Comparison of ENCODE assay signal across 8 cellular contexts in genomic region chr2:69830906-69831241, GRCh38. TPM values are rescaled to one million over a fixed set of nuclear protein-coding genes. Genes with fewer than 3 reads are reported as not detected.
A peak's percentile ranks its signal among the peaks of the same experiment; 100 is the strongest.
DNase-seq lines count a peak whose midpoint lies in the region; ATAC-seq, FAIRE-seq and TF ChIP-seq lines count a peak whose summit lies in the region.
"Not testable (repeated sequence)": the region's sequence is repeated elsewhere in the genome, so short reads cannot be mapped to it uniquely, and the experiment has no call there.

No MANE protein-coding gene starts in this region.

- intact Hi-C loops in Caco-2 (cut with micrococcal nuclease; ENCODE audit: unreplicated experiment); esophagus muscularis mucosa (cut with DNase I): not testable (repeated sequence)
- intact Hi-C loops in GM12878 (cut with micrococcal nuclease; ENCODE audit: unreplicated experiment) = loop anchor here (5.0 kb wide), 1 partner anchor 109 kb away; no protein-coding TSS in a partner anchor

- peak overlapping the region; percentile 79 for H3K4me2 ChIP-seq in Karpas-422 (ENCODE audit: low read depth, low read length, poor library complexity, severe bottlenecking)
- peak overlapping the region; percentile 77 for H3K4me2 ChIP-seq in GM12878 (ENCODE audit: control insufficient read depth, insufficient read depth)

- WGBS in GM12878 (ENCODE audit: insufficient coverage, insufficient replicate concordance, low lambda C conversion rate, missing lambda C conversion rate) = 74% methylated on average over 13 of the region's 13 CpGs
- WGBS in esophagus muscularis mucosa = 88% methylated on average over 13 of the region's 13 CpGs
- WGBS in tibial nerve, 2 donors = 80 to 89% methylated on average over 13 of the region's 13 CpGs

- BruUV-seq in Caco-2 (replicated peaks; lab: Mats Ljungman, UMichigan); GM12878 (replicated peaks; lab: Mats Ljungman, UMichigan): not testable (repeated sequence)

- not testable (repeated sequence) for H3K9me2 ChIP-seq in Karpas-422 (replicated peaks; ENCODE audit: insufficient read depth, low read length)

- FAIRE-seq in GM12878 (lab: Jason Lieb, UNC) = not testable (repeated sequence)

- not testable (repeated sequence) for H3K27me3 ChIP-seq in Caco-2 (replicated peaks; ENCODE audit: control insufficient read depth, insufficient read depth, low read length); Karpas-422 (ENCODE audit: low read length); GM12878 (replicated peaks in 1 of 2; ENCODE audit: control insufficient read depth in 2 of 2, insufficient read depth in 2 of 2, low read length in 1 of 2); esophagus muscularis mucosa; kidney epithelial cell (ENCODE audit: control insufficient read depth, insufficient read depth, low read length); tibial nerve

- not testable (repeated sequence) for H3K27ac Mint-ChIP-seq in Caco-2 (ENCODE audit: unreplicated experiment); WTC11; osteocyte (ENCODE audit: unreplicated experiment)

- not testable (repeated sequence) for H3K36me3 ChIP-seq in Caco-2 (ENCODE audit: control insufficient read depth, insufficient read depth, low read length); Karpas-422 (ENCODE audit: insufficient read depth, low read length); GM12878 (ENCODE audit: control insufficient read depth in 2 of 2, insufficient read depth in 2 of 2, low read length in 1 of 2); esophagus muscularis mucosa; kidney epithelial cell (ENCODE audit: control insufficient read depth, insufficient read depth, low read length); tibial nerve

- TF ChIP-seq CTCF in Caco-2 (IDR thresholded peaks at IDR 0.05; ENCODE audit: insufficient read depth in 1 of 2, low read depth in 1 of 2, low read length in 1 of 2, severe bottlenecking in 1 of 2, unreplicated experiment in 1 of 2); WTC11 (IDR thresholded peaks at IDR 0.05); GM12878 (IDR thresholded peaks at IDR 0.05 in 2 of 3, conservative IDR thresholded peaks at IDR 0.05 in 1 of 3; ENCODE audit: control insufficient read depth in 2 of 3, extremely low read depth in 1 of 3, insufficient read depth in 1 of 3, low read depth in 3 of 3, low read length in 3 of 3); esophagus muscularis mucosa (IDR thresholded peaks at IDR 0.05); kidney epithelial cell (IDR thresholded peaks at IDR 0.05; ENCODE audit: insufficient read depth, low read length, poor library complexity, severe bottlenecking); osteocyte (IDR thresholded peaks at IDR 0.05); tibial nerve (IDR thresholded peaks at IDR 0.05): not testable (repeated sequence)

- H3K4me1 ChIP-seq in Caco-2; GM12878 (ENCODE audit: control insufficient read depth, insufficient read depth, low read length): not testable (repeated sequence)
- H3K4me1 ChIP-seq in Karpas-422 (ENCODE audit: low read length) = peaks cover 55% of the 10 kb centered on the region
- peaks cover 22 to 43% (median 33%) of the 10 kb centered on the region in 4 donors for H3K4me1 ChIP-seq in esophagus muscularis mucosa
- H3K4me1 ChIP-seq in tibial nerve = peaks cover 3 to 50% (median 16%) of the 10 kb centered on the region in 4 donors

- H2AFZ ChIP-seq in Karpas-422 (ENCODE audit: low read length); GM12878 (ENCODE audit: control insufficient read depth, low read depth, low read length): not testable (repeated sequence)

- in situ Hi-C loops in GM12878 (cut with MboI) = not testable (repeated sequence)

- 0 out of 2 replicates have a peak overlapping the region, but pooled peaks have one; percentile 33 for H3K27ac ChIP-seq in Karpas-422 (ENCODE audit: low read length)
- not testable (repeated sequence) for H3K27ac ChIP-seq in GM12878 (ENCODE audit: control insufficient read depth, insufficient read depth); esophagus muscularis mucosa (replicated peaks in 1 of 4); tibial nerve

- POLR2A ChIA-PET in Caco-2 (lab: Charles Lee) = not testable (repeated sequence)
- POLR2A ChIA-PET in WTC11 (lab: Charles Lee) (interaction anchor here (0.6 kb wide), 1 partner anchor 275 kb away, joined by 3 read pairs; no protein-coding TSS in a partner anchor), GM12878 (lab: Charles Lee) (interaction anchor here (0.5 to 1.0 kb wide), 3 partner anchors 26 to 98 kb away, joined by 3 to 4 read pairs (median 4); no protein-coding TSS in a partner anchor)

- H3K4me3 Mint-ChIP-seq in Caco-2 (ENCODE audit: unreplicated experiment) (peak overlapping the region; percentile 87), WTC11 (peak overlapping the region; percentile 87), osteocyte (ENCODE audit: unreplicated experiment) (peak overlapping the region; percentile 93)

- SMC1A ChIA-PET in GM12878 (lab: Charles Lee; ENCODE audit: uncharacterized antibody, unreplicated experiment) = interaction anchor here (0.6 to 1.6 kb wide), 4 partner anchors 11 to 360 kb away, joined by 3 to 5 read pairs (median 4); partner anchors contain the start of gene C2orf42

- DNase-seq in Caco-2; Karpas-422; WTC11 (ENCODE audit: low spot score); GM12878 (ENCODE audit: low read depth, low spot score); esophagus muscularis mucosa (ENCODE audit: extremely low spot score); kidney epithelial cell (ENCODE audit: low read depth); osteocyte (ENCODE audit: extremely low spot score, unreplicated experiment); tibial nerve (ENCODE audit: low spot score in 2 of 2): not testable (repeated sequence)

- TF ChIP-seq EP300 in GM12878 (IDR thresholded peaks at IDR 0.05; ENCODE audit: borderline replicate concordance in 1 of 2, control insufficient read depth in 1 of 2, low read depth in 2 of 2, low read length in 2 of 2); esophagus muscularis mucosa (IDR thresholded peaks at IDR 0.05); tibial nerve (IDR thresholded peaks at IDR 0.05): not testable (repeated sequence)

- H3K79me2 ChIP-seq in Karpas-422 (ENCODE audit: low read length) (peaks cover 64% of the 10 kb centered on the region), GM12878 (ENCODE audit: control insufficient read depth, insufficient read depth, low read length) (peaks cover 58% of the 10 kb centered on the region)

- not testable (repeated sequence) for ATAC-seq in WTC11, GM12878

- TF ChIP-seq RAD21 in GM12878 (IDR thresholded peaks at IDR 0.05; ENCODE audit: insufficient read depth, low read depth, low read length) = not testable (repeated sequence)

- CTCF ChIA-PET in Caco-2 (lab: Charles Lee) (interaction anchor here (1.3 kb wide), 1 partner anchor 106 kb away, joined by 7 read pairs; no protein-coding TSS in a partner anchor), WTC11 (lab: Charles Lee) (interaction anchor here (1.9 kb wide), 1 partner anchor 106 kb away, joined by 11 read pairs; no protein-coding TSS in a partner anchor), GM12878 (lab: Yijun Ruan, JAX) (interaction anchor here (1.6 kb wide), 1 partner anchor 106 kb away, joined by 8 read pairs; no protein-coding TSS in a partner anchor)

- not testable (repeated sequence) for H3K9me3 Mint-ChIP-seq in Caco-2 (ENCODE audit: unreplicated experiment); WTC11; osteocyte (ENCODE audit: unreplicated experiment)

- peaks cover 12% of the 10 kb centered on the region; the same call in 1 of the 2 replicates for H4K20me1 ChIP-seq in Karpas-422 (ENCODE audit: insufficient read depth, low read depth, low read length)
- not testable (repeated sequence) for H4K20me1 ChIP-seq in GM12878 (ENCODE audit: control insufficient read depth, insufficient read depth)

- RAD21 ChIA-PET in GM12878 (lab: Charles Lee; ENCODE audit: unreplicated experiment) = interaction anchor here (1.3 to 1.4 kb wide), 2 partner anchors 64 to 106 kb away, joined by 3 to 11 read pairs; no protein-coding TSS in a partner anchor

- H3K4me1 Mint-ChIP-seq in Caco-2 (ENCODE audit: low read depth, unreplicated experiment) = not testable (repeated sequence)
- peaks cover 21% of the 10 kb centered on the region for H3K4me1 Mint-ChIP-seq in WTC11
- peaks cover 23% of the 10 kb centered on the region for H3K4me1 Mint-ChIP-seq in osteocyte (ENCODE audit: unreplicated experiment)

- H3K27me3 Mint-ChIP-seq in Caco-2 (ENCODE audit: insufficient read depth, unreplicated experiment); WTC11 (ENCODE audit: low read depth); osteocyte (ENCODE audit: unreplicated experiment): not testable (repeated sequence)

- peak overlapping the region; percentile 91 for H3K4me3 ChIP-seq in Caco-2 (ENCODE audit: low read depth, low read length)
- H3K4me3 ChIP-seq in Karpas-422 (ENCODE audit: low read length) = peak overlapping the region; percentile 79
- peak overlapping the region; percentile 87 for H3K4me3 ChIP-seq in GM12878
- H3K4me3 ChIP-seq in esophagus muscularis mucosa = peak overlapping the region; percentile 66 to 99 (median 96)
- peak overlapping the region; percentile 80 for H3K4me3 ChIP-seq in kidney epithelial cell (ENCODE audit: low read depth, low read length)
- peak overlapping the region in 3 of 4 donors; percentile 88 to 98 (median 93) for H3K4me3 ChIP-seq in tibial nerve

- peaks cover 13% of the 10 kb centered on the region for H3K36me3 Mint-ChIP-seq in Caco-2 (ENCODE audit: insufficient read depth, unreplicated experiment)
- not testable (repeated sequence) for H3K36me3 Mint-ChIP-seq in WTC11; osteocyte (ENCODE audit: unreplicated experiment)

- TF ChIP-seq POLR2A in GM12878 (IDR thresholded peaks at IDR 0.05; ENCODE audit: low read depth, low read length); esophagus muscularis mucosa (IDR thresholded peaks at IDR 0.05; ENCODE audit: low read depth); tibial nerve (IDR thresholded peaks at IDR 0.05): not testable (repeated sequence)

- H3K9ac ChIP-seq in Karpas-422 (ENCODE audit: low read length) (peak overlapping the region; percentile 92), GM12878 (ENCODE audit: control insufficient read depth, insufficient read depth, low read length) (peak overlapping the region; percentile 42)

- not testable (repeated sequence) for H3K9me3 ChIP-seq in Caco-2; Karpas-422 (ENCODE audit: low read length); GM12878 (replicated peaks; ENCODE audit: control insufficient read depth, insufficient read depth, low read length); esophagus muscularis mucosa; tibial nerve

RNA-seq across cellular contexts. Expression of gene GMCL1, which starts 1.4 kb away (rescaled TPM):
- total RNA-seq in Caco-2 (2022) (13.8 and 17.5 TPM in 2 replicates), WTC11 (2021) (17.2 to 21.6 TPM (median 20.5 TPM) in 3 replicates), GM12878 (2014; rRNA removed) (9.9 and 12.6 TPM in 2 replicates), GM12878 (2014; rRNA removed; fragmentation: Illumina TruSeq; extraction: Trizol) (11.2 TPM in 2 replicates), GM12878 (2021) (10.3 and 13.4 TPM in 2 replicates), esophagus muscularis mucosa (10 to 100 TPM in 2 of 4 donors, 1 to 10 TPM in 2; 9.5 to 13.7 (median 10.3) TPM), kidney epithelial cell (10.7 and 12.2 TPM in 2 replicates), osteocyte (14.1 and 16.1 TPM in 2 replicates), tibial nerve (10 to 100 TPM; 11.2 to 20.1 (median 15.5) TPM)
- total RNA-seq in Karpas-422 (2014; rRNA removed; shearing (Covaris generic); ENCODE audit: low replicate concordance) = 34.4 and 75.3 TPM in 2 replicates
- total RNA-seq in GM12878 (2013; cell fraction: nucleolus; rRNA removed) = 31.6 and 32.3 TPM in 2 replicates
- polyA plus RNA-seq in GM12878 (2011; ENCODE audit: low read depth) = 4.9 TPM
- polyA plus RNA-seq in GM12878 (2011; rRNA removed) (15.9 and 23.8 TPM in 2 replicates), GM12878 (2014; fragmentation: Illumina TruSeq; extraction: Trizol) (13.6 and 16.3 TPM in 2 replicates), GM12878 (2014; fragmentation: Nextera tagmentation; extraction: Ambion mirVana) (1 to 10 TPM; 3.7 to 4.8 TPM), GM12878 (2014; rRNA removed) (8.9 and 9.6 TPM in 2 replicates), GM12878 (2016; fragmentation: Nextera tagmentation; extraction: Ambion mirVana) (10 to 100 TPM; 18.8 to 21.4 TPM)
- 4.9 and 6.4 TPM in 2 replicates for polyA plus RNA-seq in GM12878 (2011; cell fraction: cytosol; rRNA removed)
- 8.2 and 8.6 TPM in 2 replicates for polyA plus RNA-seq in GM12878 (2011; cell fraction: nucleus; rRNA removed)
- polyA plus RNA-seq in GM12878 (2012) = 7.9 and 11.3 TPM in 2 replicates
- 8.0 and 9.6 TPM in 2 replicates for polyA minus RNA-seq in GM12878 (2011; rRNA and poly(A)+ RNA removed)
- 3.7 and 3.8 TPM in 2 replicates for polyA minus RNA-seq in GM12878 (2011; cell fraction: cytosol; rRNA and poly(A)+ RNA removed)
- polyA minus RNA-seq in GM12878 (2011; cell fraction: nucleus; rRNA and poly(A)+ RNA removed) = 3.1 and 9.6 TPM in 2 replicates
